ENCODE assay signal across 23 cellular contexts in the genomic region with DNA sequence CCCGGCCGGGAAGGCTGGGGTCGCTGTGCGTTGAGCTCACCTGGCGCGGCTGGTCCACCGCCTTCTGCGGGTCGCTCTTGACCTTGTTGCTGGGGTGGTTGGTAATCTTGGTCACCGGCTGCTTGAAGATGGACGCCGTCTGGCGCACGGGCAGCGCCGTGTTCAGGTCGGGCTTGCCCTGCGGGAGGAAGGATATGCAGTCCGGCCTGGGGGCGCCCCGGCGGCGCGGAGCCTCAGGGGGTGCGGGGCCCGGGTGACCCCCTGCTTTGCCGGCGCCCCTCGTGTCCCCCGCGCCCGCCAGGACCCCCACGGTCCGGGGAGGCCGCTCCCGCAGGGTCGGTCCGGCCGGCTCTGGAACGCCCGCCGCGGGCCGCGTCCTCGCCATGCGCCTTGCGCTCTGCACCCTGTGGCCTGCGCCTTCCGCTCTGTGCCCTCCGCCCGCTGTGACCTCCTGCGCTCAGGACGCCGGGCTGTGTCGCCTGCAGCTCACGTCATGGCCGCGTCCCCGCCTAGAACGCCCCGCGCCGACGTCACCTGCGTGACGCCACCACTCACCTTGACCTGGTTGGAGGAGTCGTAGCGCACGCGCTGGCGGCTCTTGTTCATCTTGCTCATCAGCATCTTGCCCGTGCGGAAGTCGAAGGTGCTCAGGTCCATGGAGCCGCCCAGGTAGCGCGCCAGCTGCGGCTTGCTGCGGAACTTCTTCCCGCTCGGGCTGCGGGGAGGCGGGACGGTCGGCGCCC.
"Had no signal": no experiment of that assay in that cellular context is flagged by ENCODE, and none has a peak within 500 bp of the region (broad histone marks: within the 10 kb centered on the region; RNA-seq: fewer than 3 reads in every experiment).

No MANE protein-coding gene starts in this region.

- H3K4me3 Mint-ChIP-seq: activated CD4-positive, alpha-beta memory T cell treated with anti-CD3 and anti-CD28 coated beads, Interleukin-2, amount 10 ng/mL, durations not matched to agents 7 days and 5 days; activated CD8-positive, alpha-beta memory T cell treated with anti-CD3 and anti-CD28 coated beads, Interleukin-2, amount 10 ng/mL, durations not matched to agents 7 days and 5 days; activated naive CD4-positive, alpha-beta T cell treated with anti-CD3 and anti-CD28 coated beads for 36 hours; memory B cell; naive B cell; stimulated activated naive B cell treated with anti-CD40 and anti-IgM and Interleukin-4, amounts not matched to agents 10 μg/mL and 1 μg/mL and 100 μg/mL, for 72 hours; T-helper 2 cell treated with Interferon-gamma antibody and Interleukin-4, amounts not matched to agents 5 μg/mL and 100 μg/mL, for 36 hours had no signal

- FAIRE-seq: colon, TTC549 had no signal

- H3K27me3 ChIP-seq: brain microvascular endothelial cell, gastrocnemius medialis, ovary, spleen, tibial artery, uterus had no signal

- ATAC-seq: activated CD8-positive, alpha-beta memory T cell treated with anti-CD3 and anti-CD28 coated beads, Interleukin-2, amount 10 ng/mL, durations not matched to agents 7 days and 5 days; gastrocnemius medialis; mucosa of descending colon; stimulated activated naive B cell treated with anti-CD40 and anti-IgM and Interleukin-4, amounts not matched to agents 10 μg/mL and 1 μg/mL and 100 μg/mL, for 72 hours had no signal

- H3K27me3 Mint-ChIP-seq: activated CD4-positive, alpha-beta memory T cell treated with anti-CD3 and anti-CD28 coated beads, Interleukin-2, amount 10 ng/mL, durations not matched to agents 7 days and 5 days; activated CD8-positive, alpha-beta memory T cell treated with anti-CD3 and anti-CD28 coated beads, Interleukin-2, amount 10 ng/mL, durations not matched to agents 7 days and 5 days; memory B cell; naive B cell; stimulated activated naive B cell treated with anti-CD40 and anti-IgM and Interleukin-4, amounts not matched to agents 10 μg/mL and 1 μg/mL and 100 μg/mL, for 72 hours had no signal

- H3K9me3 ChIP-seq: gastrocnemius medialis, mucosa of descending colon, ovary, spleen, tibial artery, uterus had no signal

- H3K4me3 ChIP-seq: gastrocnemius medialis, mucosa of descending colon, ovary, spleen, tibial artery, uterus had no signal

- DNase-seq: activated CD4-positive, alpha-beta memory T cell treated with anti-CD3 and anti-CD28 coated beads, Interleukin-2, amount 10 ng/mL, durations not matched to agents 7 days and 5 days; activated CD4-positive, alpha-beta T cell treated with anti-CD3 and anti-CD28 coated beads for 4 hours; activated CD8-positive, alpha-beta memory T cell treated with anti-CD3 and anti-CD28 coated beads, Interleukin-2, amount 10 ng/mL, durations not matched to agents 7 days and 5 days; activated naive CD4-positive, alpha-beta T cell treated with anti-CD3 and anti-CD28 coated beads for 36 hours; aorta; brain microvascular endothelial cell; central memory CD4-positive, alpha-beta T cell; gastrocnemius medialis; head of caudate nucleus; kidney glomerular epithelial cell; mucosa of descending colon; naive B cell; ovary; spleen; stimulated activated CD4-positive, alpha-beta T cell treated with anti-CD3 and anti-CD28 coated beads, Interleukin-4, amount 100 ng/mL, for 4 hours; stimulated activated naive B cell treated with anti-CD40 and anti-IgM and Interleukin-4, amounts not matched to agents 10 μg/mL and 1 μg/mL and 100 μg/mL, for 72 hours; tibial artery; uterus had no signal

- H3K27ac ChIP-seq: brain microvascular endothelial cell, gastrocnemius medialis, ovary, spleen, tibial artery, uterus had no signal

- H3K9me3 Mint-ChIP-seq: activated CD4-positive, alpha-beta memory T cell treated with anti-CD3 and anti-CD28 coated beads, Interleukin-2, amount 10 ng/mL, durations not matched to agents 7 days and 5 days; activated naive CD4-positive, alpha-beta T cell treated with anti-CD3 and anti-CD28 coated beads for 36 hours; activated T-helper 2 cell treated with anti-CD3 and anti-CD28 coated beads, Interferon-gamma antibody, Interleukin-2, Interleukin-4, amounts not matched to agents 10 μg/mL and 5 μg/mL and 100 μg/mL, durations not matched to agents 14 hours and 24 hours and 36 hours; memory B cell; naive B cell; stimulated activated naive B cell treated with anti-CD40 and anti-IgM and Interleukin-4, amounts not matched to agents 10 μg/mL and 1 μg/mL and 100 μg/mL, for 72 hours; T-helper 2 cell treated with Interferon-gamma antibody and Interleukin-4, amounts not matched to agents 5 μg/mL and 100 μg/mL, for 36 hours had no signal

- H3K36me3 ChIP-seq: ovary, uterus had no signal

- H3K27ac Mint-ChIP-seq: activated CD4-positive, alpha-beta memory T cell treated with anti-CD3 and anti-CD28 coated beads, Interleukin-2, amount 10 ng/mL, durations not matched to agents 7 days and 5 days; activated CD8-positive, alpha-beta memory T cell treated with anti-CD3 and anti-CD28 coated beads, Interleukin-2, amount 10 ng/mL, durations not matched to agents 7 days and 5 days; activated naive CD4-positive, alpha-beta T cell treated with anti-CD3 and anti-CD28 coated beads for 36 hours; activated T-helper 2 cell treated with anti-CD3 and anti-CD28 coated beads, Interferon-gamma antibody, Interleukin-2, Interleukin-4, amounts not matched to agents 10 μg/mL and 5 μg/mL and 100 μg/mL, durations not matched to agents 14 hours and 24 hours and 36 hours; memory B cell; T-helper 2 cell treated with Interferon-gamma antibody and Interleukin-4, amounts not matched to agents 5 μg/mL and 100 μg/mL, for 36 hours had no signal

- H3K36me3 Mint-ChIP-seq: naive B cell had no signal
